ENCODE assay signal across 15 cellular contexts in the genomic region with DNA sequence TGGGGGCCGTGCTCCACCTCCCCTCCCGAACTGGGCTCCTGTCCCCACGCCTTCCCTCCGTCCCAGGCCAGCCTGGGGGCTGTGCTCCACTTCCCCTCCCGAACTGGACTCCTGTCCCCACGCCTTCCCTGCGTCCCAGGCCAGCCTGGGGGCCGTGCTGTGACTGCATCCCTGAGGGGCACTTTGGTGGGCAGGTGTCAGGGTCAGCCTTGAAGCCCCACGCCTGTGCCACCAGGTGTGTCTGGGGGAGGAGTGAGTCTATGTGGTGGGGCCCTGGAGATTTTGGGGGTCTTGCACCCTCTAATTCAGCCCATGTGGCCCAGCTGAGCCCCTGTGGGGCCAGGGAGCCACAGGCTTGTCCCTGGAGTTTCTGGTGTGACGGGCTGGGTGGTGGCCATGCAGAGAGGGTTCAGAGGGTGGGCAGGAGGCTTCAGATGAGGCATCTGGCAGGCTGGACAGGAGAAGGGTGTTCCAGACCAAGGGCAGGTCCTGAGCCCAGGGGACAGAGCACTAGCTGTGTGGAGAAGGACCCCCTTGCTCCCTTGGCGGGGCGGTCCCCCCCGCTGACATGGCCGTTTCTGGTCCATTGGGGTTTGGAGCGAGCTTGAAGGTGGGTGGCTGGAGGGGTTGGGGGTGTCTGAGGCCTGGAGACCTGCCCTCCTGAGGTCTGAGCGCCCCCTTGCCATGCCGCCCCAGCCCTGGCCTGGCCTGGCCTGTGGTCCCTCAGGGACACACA. TPM values are rescaled to one million over a fixed set of nuclear protein-coding genes. Genes with fewer than 3 reads are reported as not detected.
DNase-seq lines count a peak whose midpoint lies in the region; ATAC-seq, FAIRE-seq and TF ChIP-seq lines count a peak whose summit lies in the region.
"Had no signal": no experiment of that assay in that cellular context is flagged by ENCODE, and none has a peak within 500 bp of the region (broad histone marks: within the 10 kb centered on the region; RNA-seq: fewer than 3 reads in every experiment).

No MANE protein-coding gene starts in this region.

- H3K4me2 ChIP-seq in GM23338, result no peak overlapping the region

- H3K9me3 ChIP-seq in SK-N-MC (ENCODE audit: low read depth, low read length), result no peaks in the 10 kb centered on the region
- no peaks in the 10 kb centered on the region for H3K9me3 ChIP-seq in kidney (ENCODE audit: control insufficient read depth in 1 of 2, low read length in 2 of 2)
- no peaks in the 10 kb centered on the region for H3K9me3 ChIP-seq in sigmoid colon
- no peaks in the 10 kb centered on the region for H3K9me3 ChIP-seq in MG63

- peaks cover 8% of the 10 kb centered on the region for H3K4me1 Mint-ChIP-seq in GM23338
- H3K4me1 Mint-ChIP-seq: activated naive CD8-positive, alpha-beta T cell treated with anti-CD3 and anti-CD28 coated beads, Interleukin-2, amount 10 ng/mL, durations not matched to agents 7 days and 5 days had no signal

- ATAC-seq in GM23338, result no peak
- ATAC-seq in HG03378 (IDR thresholded peaks at IDR 0.05; ENCODE audit: unreplicated experiment), result no peak
- ATAC-seq: stimulated activated memory B cell treated with anti-CD40 and anti-IgM and Interleukin-4, amounts not matched to agents 10 μg/mL and 1 μg/mL and 100 μg/mL, for 72 hours had no signal

- no peak overlapping the region for H2AFZ ChIP-seq in ACC112 (ENCODE audit: low read length, unreplicated experiment)
- H2AFZ ChIP-seq in GM23338, result no peak overlapping the region

- DNase-seq in SK-N-MC (ENCODE audit: low read depth, low spot score), result no peak
- DNase-seq in kidney, result peak; percentile 80
- no peak for DNase-seq in sigmoid colon
- no peak for DNase-seq in MG63
- no peak for DNase-seq in GM23338 (ENCODE audit: low spot score)
- no peak for DNase-seq in NCI-H345 treated with DMSO at 0.1 percent for 48 hours (lab: John Stamatoyannopoulos, UW; ENCODE audit: unreplicated experiment)
- DNase-seq: activated CD4-positive, alpha-beta T cell treated with anti-CD3 and anti-CD28 coated beads, Interleukin-2, amount 50 U/mL, for 4 hours; activated naive CD8-positive, alpha-beta T cell treated with anti-CD3 and anti-CD28 coated beads, Interleukin-2, amount 10 ng/mL, durations not matched to agents 7 days and 5 days; GF-D8; Karpas-422; left colon; stimulated activated CD4-positive, alpha-beta T cell treated with anti-CD3 and anti-CD28 coated beads, Interleukin-12 subunit alpha, Interleukin-12 subunit beta, amount 100 ng/mL, for 4 hours had no signal

- H3F3A ChIP-seq in GM23338 (replicated peaks; ENCODE audit: low read depth), result no peaks in the 10 kb centered on the region

- WGBS in sigmoid colon, 2 donors, result 83 to 86% methylated on average over 17 of the region's 17 CpGs

- H3K27ac Mint-ChIP-seq in GM23338, result no peak overlapping the region
- H3K27ac Mint-ChIP-seq: activated naive CD8-positive, alpha-beta T cell treated with anti-CD3 and anti-CD28 coated beads, Interleukin-2, amount 10 ng/mL, durations not matched to agents 7 days and 5 days; stimulated activated memory B cell treated with anti-CD40 and anti-IgM and Interleukin-4, amounts not matched to agents 10 μg/mL and 1 μg/mL and 100 μg/mL, for 72 hours had no signal

- H3K9ac ChIP-seq in SK-N-MC (ENCODE audit: insufficient read length) (no peak overlapping the region), kidney (ENCODE audit: low read length in 2 of 2) (peak overlapping the region in 1 of 2 donors; percentile 7)

- FAIRE-seq in kidney (lab: Jason Lieb, UNC), result no peak

- H3K9me2 ChIP-seq in GM23338 (ENCODE audit: insufficient read depth), result no peaks in the 10 kb centered on the region

- H3K27ac ChIP-seq in ACC112 (ENCODE audit: low read depth, low read length), result peak overlapping the region; percentile 65
- H3K27ac ChIP-seq in SK-N-MC, result peak overlapping the region; percentile 99
- H3K27ac ChIP-seq in kidney (ENCODE audit: low read depth in 2 of 2, low read length in 2 of 2), result peak overlapping the region; percentile 76 to 81
- peak overlapping the region; percentile 78 to 90 (median 82) for H3K27ac ChIP-seq in sigmoid colon
- no peak overlapping the region for H3K27ac ChIP-seq in GM23338 (ENCODE audit: low read depth)

- H3K36me3 Mint-ChIP-seq in GM23338 (ENCODE audit: low read depth), result no peaks in the 10 kb centered on the region
- H3K36me3 Mint-ChIP-seq: activated naive CD8-positive, alpha-beta T cell treated with anti-CD3 and anti-CD28 coated beads, Interleukin-2, amount 10 ng/mL, durations not matched to agents 7 days and 5 days; stimulated activated memory B cell treated with anti-CD40 and anti-IgM and Interleukin-4, amounts not matched to agents 10 μg/mL and 1 μg/mL and 100 μg/mL, for 72 hours had no signal

- H3K4me1 ChIP-seq in ACC112 (ENCODE audit: control insufficient read depth, insufficient read depth, low read length, unreplicated experiment) (peaks cover 43% of the 10 kb centered on the region), kidney (ENCODE audit: control insufficient read depth in 1 of 2, insufficient read depth in 1 of 2, low read depth in 1 of 2, low read length in 2 of 2) (peaks cover 0 to 41% of the 10 kb centered on the region in 2 donors), sigmoid colon (peaks cover 0 to 71% (median 68%) of the 10 kb centered on the region in 4 donors), GM23338 (ENCODE audit: insufficient read depth) (no peaks in the 10 kb centered on the region)

- intact Hi-C loops in kidney (cut with DNase I), result no loop called here
- intact Hi-C loops in sigmoid colon (cut with DNase I), result no loop called here

- H3K79me2 ChIP-seq in ACC112 (ENCODE audit: control insufficient read depth, insufficient read depth, low read length, unreplicated experiment), result no peaks in the 10 kb centered on the region
- H3K79me2 ChIP-seq in GM23338 (replicated peaks; ENCODE audit: insufficient read depth), result no peaks in the 10 kb centered on the region

- H3K4me3 Mint-ChIP-seq in GM23338, result no peak overlapping the region
- H3K4me3 Mint-ChIP-seq: activated naive CD8-positive, alpha-beta T cell treated with anti-CD3 and anti-CD28 coated beads, Interleukin-2, amount 10 ng/mL, durations not matched to agents 7 days and 5 days; stimulated activated memory B cell treated with anti-CD40 and anti-IgM and Interleukin-4, amounts not matched to agents 10 μg/mL and 1 μg/mL and 100 μg/mL, for 72 hours had no signal

- H3K27me3 ChIP-seq in ACC112 (ENCODE audit: insufficient read depth, low read length), result no peaks in the 10 kb centered on the region
- no peaks in the 10 kb centered on the region for H3K27me3 ChIP-seq in sigmoid colon
- H3K27me3 ChIP-seq in MG63, result no peaks in the 10 kb centered on the region
- no peaks in the 10 kb centered on the region for H3K27me3 ChIP-seq in GM23338 (ENCODE audit: insufficient read depth)

- TF ChIP-seq CTCF in kidney (IDR thresholded peaks at IDR 0.05; ENCODE audit: borderline replicate concordance, extremely low read depth, insufficient read depth), result no peak
- TF ChIP-seq CTCF in sigmoid colon (IDR thresholded peaks at IDR 0.05), result no peak
- TF ChIP-seq CTCF in GM23338 (conservative IDR thresholded peaks at IDR 0.05; ENCODE audit: low read depth in 2 of 2), result no peak

- H3K27me3 Mint-ChIP-seq in GM23338 (ENCODE audit: insufficient read depth, low read depth, poor library complexity), result peaks cover 12% of the 10 kb centered on the region
- H3K27me3 Mint-ChIP-seq: activated naive CD8-positive, alpha-beta T cell treated with anti-CD3 and anti-CD28 coated beads, Interleukin-2, amount 10 ng/mL, durations not matched to agents 7 days and 5 days had no signal

- TF ChIP-seq EP300 in sigmoid colon (IDR thresholded peaks at IDR 0.05), result no peak

- H3K36me3 ChIP-seq in ACC112 (ENCODE audit: insufficient read depth, low read length), result no peaks in the 10 kb centered on the region
- peaks cover 3% of the 10 kb centered on the region; the same call in 1 of the 2 replicates for H3K36me3 ChIP-seq in SK-N-MC (ENCODE audit: insufficient read depth, low read length)
- H3K36me3 ChIP-seq in kidney (ENCODE audit: control insufficient read depth in 1 of 2, insufficient read depth in 2 of 2, low read length in 2 of 2), result peaks cover 0 to 4% of the 10 kb centered on the region in 2 donors
- H3K36me3 ChIP-seq in sigmoid colon, result peaks cover 0 to 9% (median 3%) of the 10 kb centered on the region in 4 donors
- H3K36me3 ChIP-seq in MG63, result no peaks in the 10 kb centered on the region
- no peaks in the 10 kb centered on the region for H3K36me3 ChIP-seq in GM23338 (ENCODE audit: insufficient read depth)

- no peak for TF ChIP-seq POLR2A in sigmoid colon (IDR thresholded peaks at IDR 0.05)

- H3K9me3 Mint-ChIP-seq in GM23338, result no peaks in the 10 kb centered on the region
- H3K9me3 Mint-ChIP-seq: activated naive CD8-positive, alpha-beta T cell treated with anti-CD3 and anti-CD28 coated beads, Interleukin-2, amount 10 ng/mL, durations not matched to agents 7 days and 5 days; stimulated activated memory B cell treated with anti-CD40 and anti-IgM and Interleukin-4, amounts not matched to agents 10 μg/mL and 1 μg/mL and 100 μg/mL, for 72 hours had no signal

- 0 out of 2 replicates have a peak, but pooled peaks cover 3% of the 10 kb centered on the region for H4K20me1 ChIP-seq in GM23338 (replicated peaks; ENCODE audit: insufficient read depth)

- H3K4me3 ChIP-seq in ACC112 (ENCODE audit: low read depth, low read length) (peak overlapping the region; percentile 53), SK-N-MC (no peak overlapping the region), kidney (ENCODE audit: low read length in 2 of 2) (peak overlapping the region; percentile 34 to 43), sigmoid colon (peak overlapping the region in 2 of 4 donors; percentile 29 to 30), MG63 (no peak overlapping the region), GM23338 (no peak overlapping the region)

RNA-seq across cellular contexts. Expression of a gene that starts 8.2 kb away (rescaled TPM):
- total RNA-seq in kidney (238 TPM), sigmoid colon (10 to 100 TPM; 23.5 to 57.9 (median 29.5) TPM)
- polyA plus RNA-seq in kidney (ENCODE audit: insufficient read depth, low read depth, low replicate concordance) (405 TPM), sigmoid colon (100 to 1,000 TPM in 1 of 3 donors, 10 to 100 TPM in 2; 46.7 to 105 (median 65.4) TPM), GM23338 (2016; fragmentation: Nextera tagmentation; extraction: Ambion mirVana) (12.0 and 21.0 TPM in 2 replicates)
- 15.9 and 19.0 TPM in 2 replicates for total RNA-seq in MG63 (2014; rRNA removed; shearing (Covaris generic); ENCODE audit: low replicate concordance)
- total RNA-seq in GM23338 (2014; rRNA removed; shearing (Covaris generic)), result 15.4 and 16.5 TPM in 2 replicates

RNA-seq across cellular contexts. Expression of a gene that starts 12.8 kb away (rescaled TPM):
- 15.3 TPM for total RNA-seq in kidney
- 36.0 TPM for polyA plus RNA-seq in kidney (ENCODE audit: insufficient read depth, low read depth, low replicate concordance)
- total RNA-seq in sigmoid colon, result 10 to 100 TPM; 18.4 to 33.8 (median 25.6) TPM
- polyA plus RNA-seq in sigmoid colon, result 10 to 100 TPM; 20.4 to 44.5 (median 35.6) TPM
- 57.1 and 74.7 TPM in 2 replicates for total RNA-seq in MG63 (2014; rRNA removed; shearing (Covaris generic); ENCODE audit: low replicate concordance)
- 84.6 and 97.1 TPM in 2 replicates for total RNA-seq in GM23338 (2014; rRNA removed; shearing (Covaris generic))
- 87.9 and 94.9 TPM in 2 replicates for polyA plus RNA-seq in GM23338 (2016; fragmentation: Nextera tagmentation; extraction: Ambion mirVana)

RNA-seq across cellular contexts. Expression of a gene that starts 12.9 kb away (rescaled TPM):
- 151 TPM for total RNA-seq in kidney
- polyA plus RNA-seq in kidney (ENCODE audit: insufficient read depth, low read depth, low replicate concordance), result 40.0 TPM
- total RNA-seq in sigmoid colon, result 10 to 100 TPM; 25.0 to 80.9 (median 36.9) TPM
- 10 to 100 TPM; 16.9 to 58.4 (median 31.2) TPM for polyA plus RNA-seq in sigmoid colon
- 24.1 and 64.4 TPM in 2 replicates for total RNA-seq in MG63 (2014; rRNA removed; shearing (Covaris generic); ENCODE audit: low replicate concordance)
- total RNA-seq in GM23338 (2014; rRNA removed; shearing (Covaris generic)), result 81.4 and 93.0 TPM in 2 replicates
- 36.3 and 40.5 TPM in 2 replicates for polyA plus RNA-seq in GM23338 (2016; fragmentation: Nextera tagmentation; extraction: Ambion mirVana)

RNA-seq across cellular contexts. Expression of a gene that starts 15.3 kb away (rescaled TPM):
- total RNA-seq in kidney, result not detected
- not detected for polyA plus RNA-seq in kidney (ENCODE audit: insufficient read depth, low read depth, low replicate concordance)
- not detected for total RNA-seq in sigmoid colon
- under 1 TPM in 1 of 3 donors, not detected in 2; 0.71 TPM for polyA plus RNA-seq in sigmoid colon
- not detected in 2 replicates for total RNA-seq in MG63 (2014; rRNA removed; shearing (Covaris generic); ENCODE audit: low replicate concordance)
- 1.9 and 4.5 TPM in 2 replicates for total RNA-seq in GM23338 (2014; rRNA removed; shearing (Covaris generic))
- 37.0 and 37.6 TPM in 2 replicates for polyA plus RNA-seq in GM23338 (2016; fragmentation: Nextera tagmentation; extraction: Ambion mirVana)

RNA-seq across cellular contexts. Expression of a gene that starts 25.2 kb away (rescaled TPM):
- total RNA-seq in kidney (34.9 TPM), sigmoid colon (10 to 100 TPM; 12.8 to 27.2 (median 17.7) TPM)
- polyA plus RNA-seq in kidney (ENCODE audit: insufficient read depth, low read depth, low replicate concordance) (14.3 TPM), sigmoid colon (10 to 100 TPM; 20.3 to 57.0 (median 21.0) TPM), GM23338 (2016; fragmentation: Nextera tagmentation; extraction: Ambion mirVana) (8.5 and 10.2 TPM in 2 replicates)
- total RNA-seq in MG63 (2014; rRNA removed; shearing (Covaris generic); ENCODE audit: low replicate concordance), result 75.0 and 86.5 TPM in 2 replicates
- total RNA-seq in GM23338 (2014; rRNA removed; shearing (Covaris generic)), result 31.7 and 48.6 TPM in 2 replicates

Comparison
In these comparisons a context has a peak if more than half of its experiments do, and no peak if none do; other contexts are left out.
1. H3K4me3 ChIP-seq: peak in ACC112 (single experiment) and kidney (2 of 2); none in SK-N-MC (single experiment), MG63 (single experiment) and GM23338 (single experiment).